1 cellular context compared by ENCODE assay signal in genomic region chr7:143382126-143382790, GRCh38.
TF ChIP-seq lines count a peak whose summit lies in the region.

No MANE protein-coding gene starts in this region.

TF ChIP-seq in K562, 482 proteins besides CTCF, POLR2A, EP300 and RAD21 (continues in another document):
- no peak for TF ChIP-seq CBX5 (IDR thresholded peaks at IDR 0.05; ENCODE audit: borderline replicate concordance, low read depth)
- no peak for TF ChIP-seq ZNF146 (CRISPR knock-in tag; IDR thresholded peaks at IDR 0.05; ENCODE audit: unreplicated experiment)
- TF ChIP-seq NR2C1 (IDR thresholded peaks at IDR 0.05), result peak; percentile 43; the same call in 1 of the 2 replicates
- TF ChIP-seq NR2C1 (tag; IDR thresholded peaks at IDR 0.05), result peak; percentile 71
- no peak for TF ChIP-seq ZFP36 (IDR thresholded peaks at IDR 0.05; ENCODE audit: low read depth, low read length, partially characterized antibody)
- no peak for TF ChIP-seq ZNF609 (CRISPR knock-in tag; IDR thresholded peaks at IDR 0.05; ENCODE audit: borderline replicate concordance)
- TF ChIP-seq BCL6 (CRISPR knock-in tag; IDR thresholded peaks at IDR 0.05), result no peak
- TF ChIP-seq ATF2 (CRISPR knock-in tag; IDR thresholded peaks at IDR 0.05), result no peak
- TF ChIP-seq L3MBTL2 (IDR thresholded peaks at IDR 0.05), result no peak
- TF ChIP-seq E2F4 (CRISPR knock-in tag; IDR thresholded peaks at IDR 0.05; ENCODE audit: low read depth), result no peak
- 0 out of 2 replicates have a peak, but pooled peaks have one; percentile 29 for TF ChIP-seq SP1 (CRISPR knock-in tag; IDR thresholded peaks at IDR 0.05)
- no peak for TF ChIP-seq PTTG1 (tag; IDR thresholded peaks at IDR 0.05; ENCODE audit: low read depth)
- TF ChIP-seq HNRNPLL (IDR thresholded peaks at IDR 0.05; ENCODE audit: low read depth, low read length, poor library complexity, severe bottlenecking), result peak; percentile 10
- TF ChIP-seq ZNF274 (IDR thresholded peaks at IDR 0.05; ENCODE audit: borderline replicate concordance, low read depth, low read length), result no peak
- TF ChIP-seq TRIM25 (IDR thresholded peaks at IDR 0.05; ENCODE audit: borderline replicate concordance), result no peak
- no peak for TF ChIP-seq CBX1 (IDR thresholded peaks at IDR 0.05; ENCODE audit: low read depth)
- TF ChIP-seq SETDB1 (IDR thresholded peaks at IDR 0.05; ENCODE audit: low read length), result no peak
- TF ChIP-seq CCNT2 (IDR thresholded peaks at IDR 0.05; ENCODE audit: borderline replicate concordance, extremely low read depth, insufficient read length, low read depth, low read length), result no peak
- TF ChIP-seq ZNF830 (CRISPR knock-in tag; IDR thresholded peaks at IDR 0.05), result no peak
- TF ChIP-seq FOXA3 (CRISPR knock-in tag; conservative IDR thresholded peaks at IDR 0.05 in 1 of 2, IDR thresholded peaks at IDR 0.05 in 1 of 2), result 0 out of 4 replicates have a peak, but pooled peaks of 1 of the 2 experiments have one; percentile 33
- no peak for TF ChIP-seq CGGBP1 (CRISPR knock-in tag; IDR thresholded peaks at IDR 0.05)
- TF ChIP-seq MECOM (CRISPR knock-in tag; IDR thresholded peaks at IDR 0.05), result no peak
- no peak for TF ChIP-seq GATAD2A (IDR thresholded peaks at IDR 0.05)
- no peak for TF ChIP-seq ZC3H8 (IDR thresholded peaks at IDR 0.05)
- TF ChIP-seq BMI1 (IDR thresholded peaks at IDR 0.05; ENCODE audit: low read length), result no peak
- TF ChIP-seq FOSL1 (tag; conservative IDR thresholded peaks at IDR 0.05), result no peak
- no peak for TF ChIP-seq PYGO2 (tag; IDR thresholded peaks at IDR 0.05)
- TF ChIP-seq PHF21A (IDR thresholded peaks at IDR 0.05; ENCODE audit: borderline replicate concordance, low read depth), result no peak
- TF ChIP-seq TBP (optimal IDR thresholded peaks at IDR 0.05; ENCODE audit: low read depth, low read length), result no peak
- no peak for TF ChIP-seq FOXP4 (CRISPR knock-in tag; IDR thresholded peaks at IDR 0.05; ENCODE audit: borderline replicate concordance)
- TF ChIP-seq ETS1 (conservative IDR thresholded peaks at IDR 0.05; ENCODE audit: control insufficient read depth, low read depth, low read length), result 0 out of 2 replicates have a peak, but pooled peaks have one; percentile 23
- no peak for TF ChIP-seq FOXA1 (IDR thresholded peaks at IDR 0.05; ENCODE audit: borderline replicate concordance)
- TF ChIP-seq CEBPZ (IDR thresholded peaks at IDR 0.05; ENCODE audit: borderline replicate concordance, low read depth, low read length), result no peak
- no peak for TF ChIP-seq ZNF384 (IDR thresholded peaks at IDR 0.05; ENCODE audit: low read depth, low read length)
- TF ChIP-seq EP400 (IDR thresholded peaks at IDR 0.05), result no peak
- peak; percentile 67; the same call in 1 of the 2 replicates for TF ChIP-seq NR3C1 (CRISPR knock-in tag; IDR thresholded peaks at IDR 0.05)
- TF ChIP-seq SNAPC5 (CRISPR knock-in tag; IDR thresholded peaks at IDR 0.05), result no peak
- 0 out of 2 replicates have a peak, but pooled peaks have one; percentile 3 for TF ChIP-seq GMEB1 (CRISPR knock-in tag; IDR thresholded peaks at IDR 0.05)
- no peak for TF ChIP-seq ZBTB2 (IDR thresholded peaks at IDR 0.05)
- 0 out of 2 replicates have a peak, but pooled peaks have one; percentile 9 for TF ChIP-seq E2F5 (CRISPR knock-in tag; IDR thresholded peaks at IDR 0.05)
